In genomic region chr2:3403587-3404334, GRCh38 we compare ENCODE assay signal across 11 cellular contexts. TPM values are rescaled to one million over a fixed set of nuclear protein-coding genes. Genes with fewer than 3 reads are reported as not detected.
DNase-seq lines count a peak whose midpoint lies in the region; ATAC-seq and TF ChIP-seq lines count a peak whose summit lies in the region.
"Had no signal": no experiment of that assay in that cellular context is flagged by ENCODE, and none has a peak within 500 bp of the region (broad histone marks: within the 10 kb centered on the region; RNA-seq: fewer than 3 reads in every experiment).

No MANE protein-coding gene starts in this region.

- no peaks in the 10 kb centered on the region for H3K9me3 Mint-ChIP-seq in activated CD4-positive, alpha-beta memory T cell treated with anti-CD3 and anti-CD28 coated beads for 36 hours
- H3K9me3 Mint-ChIP-seq in activated CD4-positive, alpha-beta memory T cell treated with anti-CD3 and anti-CD28 coated beads, Interleukin-2, amount 10 ng/mL, durations not matched to agents 7 days and 5 days = no peaks in the 10 kb centered on the region
- H3K9me3 Mint-ChIP-seq in stimulated activated memory B cell treated with anti-CD40 and anti-IgM and Interleukin-4, amounts not matched to agents 10 μg/mL and 1 μg/mL and 100 μg/mL, for 72 hours = no peaks in the 10 kb centered on the region

- no peak overlapping the region for H3K4me3 Mint-ChIP-seq in activated CD4-positive, alpha-beta memory T cell treated with anti-CD3 and anti-CD28 coated beads for 36 hours
- no peak overlapping the region for H3K4me3 Mint-ChIP-seq in activated CD4-positive, alpha-beta memory T cell treated with anti-CD3 and anti-CD28 coated beads, Interleukin-2, amount 10 ng/mL, durations not matched to agents 7 days and 5 days
- no peak overlapping the region for H3K4me3 Mint-ChIP-seq in stimulated activated memory B cell treated with anti-CD40 and anti-IgM and Interleukin-4, amounts not matched to agents 10 μg/mL and 1 μg/mL and 100 μg/mL, for 72 hours

- no peaks in the 10 kb centered on the region for H3K9me3 ChIP-seq in HCT116 (ENCODE audit: control insufficient read depth in 1 of 2, insufficient read depth in 1 of 2, low read depth in 1 of 2, low read length in 2 of 2)
- H3K9me3 ChIP-seq: breast epithelium, SJSA1 had no signal

- H4K20me1 ChIP-seq in HCT116 (ENCODE audit: insufficient read depth) = no peaks in the 10 kb centered on the region

- ATAC-seq in HCT116 (no peak), HG03378 (IDR thresholded peaks at IDR 0.05; ENCODE audit: unreplicated experiment) (peak; percentile 99)
- ATAC-seq in stimulated activated memory B cell treated with anti-CD40 and anti-IgM and Interleukin-4, amounts not matched to agents 10 μg/mL and 1 μg/mL and 100 μg/mL, for 72 hours = peak; percentile 86

- RAD21 ChIA-PET in HCT116 (lab: Charles Lee; ENCODE audit: low non-redundant PET in 1 of 2, low total read pairs in 2 of 2, uncharacterized antibody in 2 of 2, unreplicated experiment in 2 of 2) = no interaction called here

- no peak overlapping the region for H3K27ac ChIP-seq in HCT116 (ENCODE audit: low read depth, low read length)
- H3K27ac ChIP-seq: breast epithelium, SJSA1 had no signal

- TF ChIP-seq CTCF in HCT116 (IDR thresholded peaks at IDR 0.05 in 2 of 3, conservative IDR thresholded peaks at IDR 0.05 in 1 of 3; ENCODE audit: borderline replicate concordance in 1 of 3, insufficient read depth in 1 of 3, low read depth in 2 of 3, low read length in 2 of 3) = no peak

- peaks cover 19% of the 10 kb centered on the region for H3K36me3 Mint-ChIP-seq in activated CD4-positive, alpha-beta memory T cell treated with anti-CD3 and anti-CD28 coated beads for 36 hours
- H3K36me3 Mint-ChIP-seq in activated CD4-positive, alpha-beta memory T cell treated with anti-CD3 and anti-CD28 coated beads, Interleukin-2, amount 10 ng/mL, durations not matched to agents 7 days and 5 days (ENCODE audit: low read depth) = peaks cover 21% of the 10 kb centered on the region
- H3K36me3 Mint-ChIP-seq in stimulated activated memory B cell treated with anti-CD40 and anti-IgM and Interleukin-4, amounts not matched to agents 10 μg/mL and 1 μg/mL and 100 μg/mL, for 72 hours = peaks cover 42% of the 10 kb centered on the region

- H3K27ac Mint-ChIP-seq in activated CD4-positive, alpha-beta memory T cell treated with anti-CD3 and anti-CD28 coated beads for 36 hours = peak overlapping the region; percentile 42
- H3K27ac Mint-ChIP-seq in activated CD4-positive, alpha-beta memory T cell treated with anti-CD3 and anti-CD28 coated beads, Interleukin-2, amount 10 ng/mL, durations not matched to agents 7 days and 5 days = no peak overlapping the region
- H3K27ac Mint-ChIP-seq in stimulated activated memory B cell treated with anti-CD40 and anti-IgM and Interleukin-4, amounts not matched to agents 10 μg/mL and 1 μg/mL and 100 μg/mL, for 72 hours = peak overlapping the region; percentile 69

- peaks cover 13% of the 10 kb centered on the region; the same call in 1 of the 2 replicates for H3K79me2 ChIP-seq in HCT116 (ENCODE audit: insufficient read depth, low read length)

- no peak overlapping the region for H3K9ac ChIP-seq in HCT116 (ENCODE audit: low read length)

- no peaks in the 10 kb centered on the region for H3K27me3 ChIP-seq in HCT116 (ENCODE audit: insufficient read depth, low read length)
- H3K27me3 ChIP-seq: breast epithelium, SJSA1 had no signal

- TF ChIP-seq POLR2A in HCT116 (IDR thresholded peaks at IDR 0.05; ENCODE audit: borderline replicate concordance, extremely low read depth, insufficient read depth, insufficient read length) = no peak

- BruUV-seq in HCT116 (replicated peaks; lab: Mats Ljungman, UMichigan) = TSS peak; percentile 19

- no peak for DNase-seq in activated CD4-positive, alpha-beta memory T cell treated with anti-CD3 and anti-CD28 coated beads for 36 hours
- DNase-seq in activated CD4-positive, alpha-beta memory T cell treated with anti-CD3 and anti-CD28 coated beads, Interleukin-2, amount 10 ng/mL, durations not matched to agents 7 days and 5 days = no peak
- no peak for DNase-seq in HCT116 (ENCODE audit: low read depth, low spot score)
- no peak for DNase-seq in effector CD4-positive, alpha-beta T cell
- no peak for DNase-seq in islet precursor cell
- no peak for DNase-seq in activated CD4-positive, alpha-beta T cell treated with anti-CD3 and anti-CD28 coated beads, Interleukin-2, amount 50 U/mL, for 48 hours
- DNase-seq: NCI-H187 treated with DMSO at 0.1 percent for 48 hours had no signal

- peaks cover 14% of the 10 kb centered on the region for H3K4me1 Mint-ChIP-seq in activated CD4-positive, alpha-beta memory T cell treated with anti-CD3 and anti-CD28 coated beads for 36 hours (ENCODE audit: low read depth)
- no peaks in the 10 kb centered on the region for H3K4me1 Mint-ChIP-seq in activated CD4-positive, alpha-beta memory T cell treated with anti-CD3 and anti-CD28 coated beads, Interleukin-2, amount 10 ng/mL, durations not matched to agents 7 days and 5 days
- H3K4me1 Mint-ChIP-seq in stimulated activated memory B cell treated with anti-CD40 and anti-IgM and Interleukin-4, amounts not matched to agents 10 μg/mL and 1 μg/mL and 100 μg/mL, for 72 hours = peaks cover 29% of the 10 kb centered on the region

- H2AFZ ChIP-seq in HCT116 (ENCODE audit: low read depth, low read length, poor library complexity, severe bottlenecking) = no peak overlapping the region

- CTCF ChIA-PET in activated CD4-positive, alpha-beta memory T cell treated with anti-CD3 and anti-CD28 coated beads for 36 hours (lab: Charles Lee) = interaction anchor here (1.1 kb wide), 1 partner anchor 20 kb away, joined by 5 read pairs; no protein-coding TSS in a partner anchor
- CTCF ChIA-PET in activated CD4-positive, alpha-beta memory T cell treated with anti-CD3 and anti-CD28 coated beads, Interleukin-2, amount 10 ng/mL, durations not matched to agents 7 days and 5 days (lab: Charles Lee) = interaction anchor here (0.6 kb wide), 1 partner anchor 19 kb away, joined by 3 read pairs; no protein-coding TSS in a partner anchor
- CTCF ChIA-PET in HCT116 (lab: Charles Lee) = interaction anchor here (1.5 kb wide), 1 partner anchor 19 kb away, joined by 3 read pairs; no protein-coding TSS in a partner anchor

- no peaks in the 10 kb centered on the region for H3K4me1 ChIP-seq in HCT116 (ENCODE audit: control insufficient read depth in 1 of 2, insufficient read depth in 2 of 2, low read length in 2 of 2)
- H3K4me1 ChIP-seq: breast epithelium, SJSA1 had no signal

- intact Hi-C loops in activated CD4-positive, alpha-beta memory T cell treated with anti-CD3 and anti-CD28 coated beads for 36 hours (cut with micrococcal nuclease) = no loop called here
- intact Hi-C loops in HCT116 (cut with micrococcal nuclease) = no loop called here

- H3K9me2 ChIP-seq in HCT116 (ENCODE audit: insufficient read depth) = no peaks in the 10 kb centered on the region

- POLR2A ChIA-PET in activated CD4-positive, alpha-beta memory T cell treated with anti-CD3 and anti-CD28 coated beads for 36 hours (lab: Charles Lee) = no interaction called here
- POLR2A ChIA-PET in activated CD4-positive, alpha-beta memory T cell treated with anti-CD3 and anti-CD28 coated beads, Interleukin-2, amount 10 ng/mL, durations not matched to agents 7 days and 5 days (lab: Charles Lee) = no interaction called here
- POLR2A ChIA-PET in HCT116 (lab: Charles Lee) = no interaction called here

- no peaks in the 10 kb centered on the region for H3K27me3 Mint-ChIP-seq in activated CD4-positive, alpha-beta memory T cell treated with anti-CD3 and anti-CD28 coated beads for 36 hours
- H3K27me3 Mint-ChIP-seq in activated CD4-positive, alpha-beta memory T cell treated with anti-CD3 and anti-CD28 coated beads, Interleukin-2, amount 10 ng/mL, durations not matched to agents 7 days and 5 days = no peaks in the 10 kb centered on the region
- H3K27me3 Mint-ChIP-seq in stimulated activated memory B cell treated with anti-CD40 and anti-IgM and Interleukin-4, amounts not matched to agents 10 μg/mL and 1 μg/mL and 100 μg/mL, for 72 hours = no peaks in the 10 kb centered on the region

- H3K36me3 ChIP-seq in HCT116 (ENCODE audit: control insufficient read depth in 1 of 2, insufficient read depth in 2 of 2, low read length in 2 of 2) = peaks cover 5 to 8% of the 10 kb centered on the region in 2 experiments; a peak in 3 of 4 replicates
- H3K36me3 ChIP-seq: breast epithelium had no signal

- no peak overlapping the region for H3K4me2 ChIP-seq in HCT116 (ENCODE audit: low read length)

- H3K4me3 ChIP-seq in HCT116 (replicated peaks in 1 of 2; ENCODE audit: low read depth in 1 of 2, low read length in 2 of 2) = no peak overlapping the region
- H3K4me3 ChIP-seq: breast epithelium, SJSA1 had no signal

- no peak for TF ChIP-seq RAD21 in HCT116 (IDR thresholded peaks at IDR 0.05; ENCODE audit: low read depth)

TF ChIP-seq in HCT116, 20 proteins besides CTCF, POLR2A, EP300 and RAD21:
- TF ChIP-seq, protein P1, sequence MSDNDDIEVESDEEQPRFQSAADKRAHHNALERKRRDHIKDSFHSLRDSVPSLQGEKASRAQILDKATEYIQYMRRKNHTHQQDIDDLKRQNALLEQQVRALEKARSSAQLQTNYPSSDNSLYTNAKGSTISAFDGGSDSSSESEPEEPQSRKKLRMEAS (IDR thresholded peaks at IDR 0.05) = no peak
- TF ChIP-seq EZH2phosphoT487 (IDR thresholded peaks at IDR 0.05; ENCODE audit: borderline replicate concordance) (no peak), JUND (IDR thresholded peaks at IDR 0.05) (no peak), ZFX (IDR thresholded peaks at IDR 0.05) (no peak)

RNA-seq across cellular contexts. Expression of gene TRAPPC12, which starts 24.3 kb away (rescaled TPM):
- 10 to 100 TPM; 61.4 to 64.3 TPM for total RNA-seq in activated CD4-positive, alpha-beta memory T cell treated with anti-CD3 and anti-CD28 coated beads for 36 hours
- 10 to 100 TPM; 74.5 to 75.6 TPM for total RNA-seq in activated CD4-positive, alpha-beta memory T cell treated with anti-CD3 and anti-CD28 coated beads, Interleukin-2, amount 10 ng/mL, durations not matched to agents 7 days and 5 days
- 47.4 TPM for total RNA-seq in HCT116 (2021; ENCODE audit: unreplicated experiment)
- 36.4 and 45.1 TPM in 2 replicates for polyA plus RNA-seq in HCT116 (2012)

RNA-seq across cellular contexts. Expression of gene EIPR1, which starts 26.1 kb away (rescaled TPM):
- 10 to 100 TPM; 38.2 to 40.5 TPM for total RNA-seq in activated CD4-positive, alpha-beta memory T cell treated with anti-CD3 and anti-CD28 coated beads for 36 hours
- total RNA-seq in activated CD4-positive, alpha-beta memory T cell treated with anti-CD3 and anti-CD28 coated beads, Interleukin-2, amount 10 ng/mL, durations not matched to agents 7 days and 5 days = 10 to 100 TPM; 34.3 to 36.1 TPM
- total RNA-seq in HCT116 (2021; ENCODE audit: unreplicated experiment) = 36.9 TPM
- polyA plus RNA-seq in HCT116 (2012) = 37.5 and 40.2 TPM in 2 replicates
